18 cellular contexts compared by ENCODE assay signal in the genomic region with DNA sequence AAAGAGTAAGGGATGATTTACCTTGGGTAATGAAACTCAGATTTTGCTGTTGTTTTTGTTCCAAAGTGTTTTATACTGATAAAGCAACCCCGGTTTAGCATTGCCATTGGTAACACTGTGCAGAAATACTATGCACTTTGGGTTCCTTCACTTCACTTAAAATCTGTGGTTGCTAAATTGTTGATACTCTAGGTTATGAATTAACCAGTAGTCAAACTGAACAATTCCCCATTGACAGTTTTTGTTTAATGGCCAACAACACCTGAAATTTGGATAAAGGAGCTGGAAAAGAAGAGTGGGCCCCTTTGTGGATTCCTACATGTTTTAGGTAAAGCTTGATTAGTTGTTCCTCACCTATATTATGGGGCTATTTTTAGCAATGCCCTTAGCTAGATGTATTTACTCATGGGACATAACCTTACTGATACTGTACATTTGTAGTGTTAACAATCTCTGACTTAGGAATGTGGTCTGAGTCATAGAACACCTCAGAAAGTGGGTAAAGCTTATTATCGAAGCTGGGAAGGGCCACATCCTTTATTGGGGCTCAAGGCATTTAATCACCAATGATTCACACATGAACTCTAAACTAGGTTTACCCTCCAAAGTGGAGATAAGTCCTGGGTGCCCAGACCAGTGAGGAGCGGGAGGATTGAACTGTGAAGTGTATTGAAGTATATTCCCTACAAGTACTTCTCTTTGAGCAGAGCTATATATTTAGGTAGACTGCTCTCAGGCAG. TPM values are rescaled to one million over a fixed set of nuclear protein-coding genes. Genes with fewer than 3 reads are reported as not detected.
A peak's percentile ranks its signal among the peaks of the same experiment; 100 is the strongest.
DNase-seq lines count a peak whose midpoint lies in the region; ATAC-seq and TF ChIP-seq lines count a peak whose summit lies in the region.
"Had no signal": no experiment of that assay in that cellular context is flagged by ENCODE, and none has a peak within 500 bp of the region (broad histone marks: within the 10 kb centered on the region; RNA-seq: fewer than 3 reads in every experiment).

No MANE protein-coding gene starts in this region.

- TF ChIP-seq CTCF in foreskin keratinocyte (conservative IDR thresholded peaks at IDR 0.05), result no peak
- no peak for TF ChIP-seq CTCF in WERI-Rb-1 (IDR thresholded peaks at IDR 0.05; ENCODE audit: low read depth, low read length)
- no peak for TF ChIP-seq CTCF in GM13977 (IDR thresholded peaks at IDR 0.05; ENCODE audit: extremely low read depth, insufficient read depth, missing control alignments)

- peak overlapping the region; percentile 6 for H3K27ac ChIP-seq in foreskin keratinocyte
- H3K27ac ChIP-seq in WERI-Rb-1, result no peak overlapping the region
- H3K27ac ChIP-seq: neural progenitor cell, psoas muscle, thyroid gland had no signal

- peaks cover 15% of the 10 kb centered on the region for H3K4me1 ChIP-seq in foreskin keratinocyte

- H3K4me3 ChIP-seq in WERI-Rb-1 (ENCODE audit: low read depth, low read length), result no peak overlapping the region
- H3K4me3 ChIP-seq: neural progenitor cell, psoas muscle, thyroid gland had no signal

- H3K36me3 ChIP-seq in WERI-Rb-1, result no peaks in the 10 kb centered on the region
- H3K36me3 ChIP-seq: neural progenitor cell, thyroid gland had no signal

- ATAC-seq in foreskin keratinocyte (peak; percentile 92), HG02763 (IDR thresholded peaks at IDR 0.05; ENCODE audit: unreplicated experiment) (no peak), HG02642 (IDR thresholded peaks at IDR 0.05; ENCODE audit: poor library complexity, unreplicated experiment) (no peak)
- ATAC-seq: psoas muscle; stimulated activated naive CD8-positive, alpha-beta T cell treated with anti-CD3 and anti-CD28 coated beads, Interleukin-15, Interleukin-2, amounts not matched to agents 100 U/mL and 50 U/mL, for 24 hours had no signal

- in situ Hi-C loops in GM13977 (cut with MboI; ENCODE audit: low pct_unique_long_range_greater_than_20kb, low sequenced_read_pairs, unreplicated experiment), result no loop called here

- no peaks in the 10 kb centered on the region for H3K27me3 ChIP-seq in foreskin keratinocyte
- no peaks in the 10 kb centered on the region for H3K27me3 ChIP-seq in WERI-Rb-1 (ENCODE audit: insufficient read depth, low read depth, severe bottlenecking)
- H3K27me3 ChIP-seq: thyroid gland had no signal

- DNase-seq in HCEC 1CT (peak; percentile 53), RPMI7951 (ENCODE audit: low read depth) (peak; percentile 13), foreskin keratinocyte (peak; percentile 77 to 87), renal cortical epithelial cell (ENCODE audit: low read depth) (peak; percentile 81), WERI-Rb-1 (no peak), GM13977 (ENCODE audit: low spot score) (no peak)
- DNase-seq: activated T-cell treated with anti-CD3 and anti-CD28 coated beads, Interleukin-2, amount 50 U/mL, for 1 hour; CD4-positive, CD25-positive, alpha-beta regulatory T cell; cortex of kidney; GF-D8; NCI-H510A; psoas muscle; stimulated activated CD4-positive, alpha-beta T cell treated with anti-CD3 and anti-CD28 coated beads, Interleukin-4, amount 100 ng/mL, for 24 hours; stimulated activated naive CD8-positive, alpha-beta T cell treated with anti-CD3 and anti-CD28 coated beads, Interleukin-15, Interleukin-2, amounts not matched to agents 100 U/mL and 50 U/mL, for 24 hours; thyroid gland had no signal

- no peaks in the 10 kb centered on the region for H3K9me3 ChIP-seq in WERI-Rb-1 (ENCODE audit: severe bottlenecking)
- H3K9me3 ChIP-seq: psoas muscle, thyroid gland had no signal

RNA-seq across cellular contexts. Expression of gene THRB, which starts 29.5 kb away (rescaled TPM):
- 0.24 and 0.98 TPM in 2 replicates for total RNA-seq in RPMI7951 (2014; rRNA removed; shearing (Covaris generic))
- 3.1 and 3.9 TPM in 2 replicates for total RNA-seq in foreskin keratinocyte
- polyA plus RNA-seq in foreskin keratinocyte, result 0.93 and 0.98 TPM in 2 replicates
- total RNA-seq in renal cortical epithelial cell, result 11.8 and 46.1 TPM in 2 replicates
- polyA plus RNA-seq: CD4-positive, CD25-positive, alpha-beta regulatory T cell had no signal

Comparison
In these comparisons a context has a peak if more than half of its experiments do, and no peak if none do; other contexts are left out.
1. DNase-seq: peak in HCEC 1CT (single experiment), RPMI7951 (single experiment), foreskin keratinocyte (2 of 2) and renal cortical epithelial cell (single experiment); none in WERI-Rb-1 (single experiment) and GM13977 (single experiment).